1 cellular context compared by ENCODE assay signal in genomic region chr1:54764132-54764921, GRCh38.
TF ChIP-seq lines count a peak whose summit lies in the region.

Gene PARS2, minus strand, starts transcription at chr1:54764523. Its CDS starts 5,362 bp downstream, at chr1:54759161.

TF ChIP-seq in K562, 482 proteins besides CTCF, POLR2A, EP300 and RAD21 (continued from another document and continues in another):
- TF ChIP-seq AFF4 (CRISPR knock-in tag; IDR thresholded peaks at IDR 0.05), result no peak
- TF ChIP-seq TEAD2 (tag; IDR thresholded peaks at IDR 0.05), result no peak
- no peak for TF ChIP-seq HOMEZ (CRISPR knock-in tag; IDR thresholded peaks at IDR 0.05)
- TF ChIP-seq ARID2 (IDR thresholded peaks at IDR 0.05), result no peak
- no peak for TF ChIP-seq HEY1 (CRISPR knock-in tag; IDR thresholded peaks at IDR 0.05; ENCODE audit: borderline replicate concordance)
- TF ChIP-seq COPS2 (conservative IDR thresholded peaks at IDR 0.05), result no peak
- peak; percentile 92 for TF ChIP-seq MXI1 (IDR thresholded peaks at IDR 0.05; ENCODE audit: low read depth, low read length)
- TF ChIP-seq PCBP2 (IDR thresholded peaks at IDR 0.05; ENCODE audit: low read depth, low read length, poor library complexity, severe bottlenecking), result no peak
- TF ChIP-seq MED1 (CRISPR knock-in tag; IDR thresholded peaks at IDR 0.05; ENCODE audit: borderline replicate concordance), result no peak
- TF ChIP-seq RBM39 (optimal IDR thresholded peaks at IDR 0.05; ENCODE audit: low read depth, low read length), result no peak
- TF ChIP-seq ZNF518B (CRISPR knock-in tag; IDR thresholded peaks at IDR 0.05), result no peak
- TF ChIP-seq PHF8 (IDR thresholded peaks at IDR 0.05; ENCODE audit: borderline replicate concordance, low read length), result peak; percentile 97
- TF ChIP-seq CHCHD3 (CRISPR knock-in tag; IDR thresholded peaks at IDR 0.05), result 0 out of 2 replicates have a peak, but pooled peaks have one; percentile 66
- TF ChIP-seq ZHX1 (conservative IDR thresholded peaks at IDR 0.05; ENCODE audit: low read length), result no peak
- TF ChIP-seq BDP1 (IDR thresholded peaks at IDR 0.05; ENCODE audit: insufficient read depth, insufficient read length), result no peak
- TF ChIP-seq CREB1 (IDR thresholded peaks at IDR 0.05), result peak; percentile 62
- 0 out of 2 replicates have a peak, but pooled peaks have one; percentile 41 for TF ChIP-seq CREB1 (CRISPR knock-in tag; IDR thresholded peaks at IDR 0.05)
- no peak for TF ChIP-seq ZFP30 (CRISPR knock-in tag; IDR thresholded peaks at IDR 0.05; ENCODE audit: borderline replicate concordance)
- TF ChIP-seq ZBTB43 (CRISPR knock-in tag; IDR thresholded peaks at IDR 0.05), result no peak
- no peak for TF ChIP-seq LARP7 (IDR thresholded peaks at IDR 0.05)
- no peak for TF ChIP-seq SIRT6 (IDR thresholded peaks at IDR 0.05; ENCODE audit: low read depth, low read length)
- no peak for TF ChIP-seq TCF3 (CRISPR knock-in tag; IDR thresholded peaks at IDR 0.05)
- TF ChIP-seq BRCA1 (IDR thresholded peaks at IDR 0.05), result no peak
- TF ChIP-seq BRCA1 (CRISPR knock-in tag; IDR thresholded peaks at IDR 0.05), result 0 out of 2 replicates have a peak, but pooled peaks have one; percentile 41
- no peak for TF ChIP-seq ZNF134 (CRISPR knock-in tag; conservative IDR thresholded peaks at IDR 0.05)
- TF ChIP-seq SMARCA5 (IDR thresholded peaks at IDR 0.05), result no peak
- peak; percentile 96 for TF ChIP-seq BMI1 (IDR thresholded peaks at IDR 0.05; ENCODE audit: low read length)
- TF ChIP-seq ZNF785 (CRISPR knock-in tag; IDR thresholded peaks at IDR 0.05), result no peak
- no peak for TF ChIP-seq ZNF695 (CRISPR knock-in tag; IDR thresholded peaks at IDR 0.05)
- 0 out of 2 replicates have a peak, but pooled peaks have one; percentile 32 for TF ChIP-seq ZNF511 (CRISPR knock-in tag; IDR thresholded peaks at IDR 0.05)
- TF ChIP-seq ZC3H11A (IDR thresholded peaks at IDR 0.05; ENCODE audit: low read depth, low read length), result peak; percentile 33; the same call in 1 of the 2 replicates
- peak; percentile 90 for TF ChIP-seq RBBP5 (IDR thresholded peaks at IDR 0.05; ENCODE audit: borderline replicate concordance, insufficient read depth, low read length, poor library complexity, severe bottlenecking)
- no peak for TF ChIP-seq ZNF384 (IDR thresholded peaks at IDR 0.05; ENCODE audit: low read depth, low read length)
- TF ChIP-seq REST (CRISPR knock-in tag; IDR thresholded peaks at IDR 0.05; ENCODE audit: low read depth), result peak; percentile 85
- TF ChIP-seq ZNF217 (CRISPR knock-in tag; IDR thresholded peaks at IDR 0.05), result no peak
- no peak for TF ChIP-seq MBD1 (CRISPR knock-in tag; IDR thresholded peaks at IDR 0.05)
- TF ChIP-seq ZMIZ1 (IDR thresholded peaks at IDR 0.05; ENCODE audit: low read depth in 2 of 2, low read length in 2 of 2), result no peak
